1 cellular context compared by ENCODE assay signal in genomic region chr10:14971867-14972448, GRCh38.
TF ChIP-seq lines count a peak whose summit lies in the region.

No MANE protein-coding gene starts in this region.

TF ChIP-seq in liver, 16 proteins besides CTCF, POLR2A, EP300 and RAD21 (continued from another document):
- TF ChIP-seq MAX (IDR thresholded peaks at IDR 0.05) (no peak), YY1 (IDR thresholded peaks at IDR 0.05) (no peak)
